In genomic region chr16:22380529-22380928, GRCh38 we compare ENCODE assay signal across 1 cellular context.
TF ChIP-seq lines count a peak whose summit lies in the region.

No MANE protein-coding gene starts in this region.

TF ChIP-seq in SK-N-SH, 30 proteins besides CTCF, POLR2A, EP300 and RAD21 (continued from another document):
- TF ChIP-seq EZH2phosphoT487 (IDR thresholded peaks at IDR 0.05; ENCODE audit: borderline replicate concordance, low read depth) (no peak), FOXJ3 (CRISPR knock-in tag; IDR thresholded peaks at IDR 0.05) (no peak)
